16 cellular contexts compared by ENCODE assay signal in genomic region chr1:70553192-70553956, GRCh38.
DNase-seq lines count a peak whose midpoint lies in the region; ATAC-seq and TF ChIP-seq lines count a peak whose summit lies in the region.
"Had no signal": no experiment of that assay in that cellular context is flagged by ENCODE, and none has a peak within 500 bp of the region (broad histone marks: within the 10 kb centered on the region; RNA-seq: fewer than 3 reads in every experiment).

No MANE protein-coding gene starts in this region.

- no peak for TF ChIP-seq CTCF in fibroblast of the aortic adventitia (IDR thresholded peaks at IDR 0.05; ENCODE audit: insufficient read depth, low read length)
- TF ChIP-seq CTCF in omental fat pad (IDR thresholded peaks at IDR 0.05): no peak

- no peak overlapping the region for H3K4me3 ChIP-seq in fibroblast of the aortic adventitia (ENCODE audit: low read depth, low read length)
- H3K4me3 ChIP-seq: BLaER1 treated with 17β-estradiol and CSF1 and Interleukin-3, amounts not matched to agents 10 nM and 100 nM; GM23248; HAP-1 had no signal

- intact Hi-C loops in posterior cingulate gyrus (cut with DNase I): no loop called here

- DNase-seq in NCI-H226 (peak; percentile 43), amniotic epithelial cell (ENCODE audit: low read depth) (peak; percentile 7), fibroblast of the aortic adventitia (ENCODE audit: low read depth) (peak; percentile 56), omental fat pad (ENCODE audit: low spot score) (no peak), OCI-M1 (lab: John Stamatoyannopoulos, UW) (no peak), NCI-H2107 (lab: John Stamatoyannopoulos, UW) (no peak), posterior cingulate gyrus (no peak)
- DNase-seq: 8988T; Calu3; CD8-positive, alpha-beta T cell; DMS79 treated with DMSO at 0.1 percent for 48 hours; GF-D8; GM23248 had no signal

- ATAC-seq in omental fat pad (ENCODE audit: low FRiP score) (peak; percentile 89), GM19455 (IDR thresholded peaks at IDR 0.05; ENCODE audit: unreplicated experiment) (no peak)
- ATAC-seq: CD8-positive, alpha-beta T cell had no signal

Comparison
In these comparisons a context has a peak if more than half of its experiments do, and no peak if none do; other contexts are left out.
1. DNase-seq: peak in NCI-H226 (single experiment), amniotic epithelial cell (single experiment) and fibroblast of the aortic adventitia (single experiment); none in omental fat pad (single experiment), OCI-M1 (single experiment), NCI-H2107 (single experiment) and posterior cingulate gyrus (0 of 10).